In the genomic region with DNA sequence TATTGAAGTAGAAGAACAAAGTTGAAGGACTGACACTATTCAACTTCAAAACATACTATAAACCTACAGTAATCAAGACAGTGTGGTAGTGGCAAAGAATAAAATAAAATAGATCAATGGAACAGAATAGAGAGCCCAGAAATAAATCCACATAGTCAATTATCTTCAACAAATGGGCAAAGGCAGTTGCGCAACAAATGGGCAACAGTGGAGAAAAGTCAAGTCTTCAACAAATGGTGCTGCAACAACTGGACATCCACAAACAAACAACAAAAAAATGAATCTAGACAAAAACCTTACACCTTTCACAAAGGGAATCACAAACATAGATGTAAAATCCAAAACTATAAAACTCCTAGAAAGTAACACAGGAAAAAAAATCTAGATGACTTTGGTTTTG, we compare ENCODE assay signal across 3 cellular contexts.
TF ChIP-seq lines count a peak whose summit lies in the region.

No MANE protein-coding gene starts in this region.

TF ChIP-seq in A549, 52 proteins besides CTCF, POLR2A, EP300 and RAD21:
- TF ChIP-seq CEBPB (IDR thresholded peaks at IDR 0.05) (peak; percentile 52 to 83; a peak in 3 of 4 replicates), TP53 (CRISPR knock-in tag; IDR thresholded peaks at IDR 0.05) (no peak)

TF ChIP-seq in IMR-90, 13 proteins besides CTCF, POLR2A, EP300 and RAD21:
- TF ChIP-seq MXI1 (IDR thresholded peaks at IDR 0.05; ENCODE audit: borderline replicate concordance, low read depth, low read length) (no peak), CEBPB (IDR thresholded peaks at IDR 0.05; ENCODE audit: low read depth, low read length) (peak; percentile 89)

TF ChIP-seq in H1, 55 proteins besides CTCF, POLR2A, EP300 and RAD21:
- TF ChIP-seq JUN (IDR thresholded peaks at IDR 0.05; ENCODE audit: low read depth, low read length) (no peak), CTBP2 (IDR thresholded peaks at IDR 0.05; ENCODE audit: borderline replicate concordance, insufficient read depth, insufficient read length, low read length) (no peak), PHF8 (conservative IDR thresholded peaks at IDR 0.05; ENCODE audit: low read depth, low read length) (no peak), CEBPB (IDR thresholded peaks at IDR 0.05; ENCODE audit: low read depth, low read length) (peak; percentile 80), TCF12 (IDR thresholded peaks at IDR 0.05; ENCODE audit: low read depth, low read length) (no peak)
- TF ChIP-seq, protein P1, sequence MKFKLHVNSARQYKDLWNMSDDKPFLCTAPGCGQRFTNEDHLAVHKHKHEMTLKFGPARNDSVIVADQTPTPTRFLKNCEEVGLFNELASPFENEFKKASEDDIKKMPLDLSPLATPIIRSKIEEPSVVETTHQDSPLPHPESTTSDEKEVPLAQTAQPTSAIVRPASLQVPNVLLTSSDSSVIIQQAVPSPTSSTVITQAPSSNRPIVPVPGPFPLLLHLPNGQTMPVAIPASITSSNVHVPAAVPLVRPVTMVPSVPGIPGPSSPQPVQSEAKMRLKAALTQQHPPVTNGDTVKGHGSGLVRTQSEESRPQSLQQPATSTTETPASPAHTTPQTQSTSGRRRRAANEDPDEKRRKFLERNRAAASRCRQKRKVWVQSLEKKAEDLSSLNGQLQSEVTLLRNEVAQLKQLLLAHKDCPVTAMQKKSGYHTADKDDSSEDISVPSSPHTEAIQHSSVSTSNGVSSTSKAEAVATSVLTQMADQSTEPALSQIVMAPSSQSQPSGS (IDR thresholded peaks at IDR 0.05; ENCODE audit: low read length), result no peak
